1 cellular context compared by ENCODE assay signal in genomic region chr11:13169709-13170108, GRCh38.
TF ChIP-seq lines count a peak whose summit lies in the region.

No MANE protein-coding gene starts in this region.

TF ChIP-seq in GM23338, 12 proteins besides CTCF, POLR2A, EP300 and RAD21 (continued from another document):
- TF ChIP-seq EZH2phosphoT487 (IDR thresholded peaks at IDR 0.05; ENCODE audit: unreplicated experiment) (no peak), ZNF114 (CRISPR knock-in tag; IDR thresholded peaks at IDR 0.05) (no peak), ZNF331 (CRISPR knock-in tag; IDR thresholded peaks at IDR 0.05; ENCODE audit: low read depth) (no peak), POLR2AphosphoS5 (IDR thresholded peaks at IDR 0.05; ENCODE audit: low read depth) (no peak), ZNF462 (CRISPR knock-in tag; IDR thresholded peaks at IDR 0.05) (no peak), REST (IDR thresholded peaks at IDR 0.05; ENCODE audit: unreplicated experiment) (no peak)
